ENCODE assay signal across 33 cellular contexts in genomic region chr6:143294265-143294664, GRCh38.
DNase-seq lines count a peak whose midpoint lies in the region; ATAC-seq, FAIRE-seq and TF ChIP-seq lines count a peak whose summit lies in the region.
"Had no signal": no experiment of that assay in that cellular context is flagged by ENCODE, and none has a peak within 500 bp of the region (broad histone marks: within the 10 kb centered on the region; RNA-seq: fewer than 3 reads in every experiment).

No MANE protein-coding gene starts in this region.

- TF ChIP-seq CTCF in HepG2 (CRISPR knock-in tag; IDR thresholded peaks at IDR 0.05) (no peak), right lobe of liver (IDR thresholded peaks at IDR 0.05) (no peak), K562 (IDR thresholded peaks at IDR 0.05 in 2 of 3, conservative IDR thresholded peaks at IDR 0.05 in 1 of 3; ENCODE audit: insufficient read depth in 2 of 3, low read depth in 1 of 3, low read length in 3 of 3) (no peak), H1 (IDR thresholded peaks at IDR 0.05; ENCODE audit: control extremely low read depth in 1 of 3, insufficient read depth in 1 of 3, low read depth in 1 of 3, low read length in 3 of 3) (no peak)

- H3K79me2 ChIP-seq in HepG2 (ENCODE audit: insufficient read depth, low read length) (no peaks in the 10 kb centered on the region), K562 (ENCODE audit: control insufficient read depth, insufficient read depth, low read length) (no peaks in the 10 kb centered on the region), H1 (ENCODE audit: control insufficient read depth in 1 of 2, insufficient read depth in 2 of 2, low read length in 2 of 2) (no peaks in the 10 kb centered on the region)

- BruUV-seq in HepG2 (replicated peaks; lab: Mats Ljungman, UMichigan) = no TSS peak
- BruUV-seq in K562 (replicated peaks; lab: Mats Ljungman, UMichigan) = no TSS peak

- no peak overlapping the region for H3K4ac ChIP-seq in H1 (replicated peaks; ENCODE audit: insufficient read length, low read depth, low read length)

- TF ChIP-seq EP300 in HepG2 (IDR thresholded peaks at IDR 0.05; ENCODE audit: low read depth in 2 of 2, low read length in 2 of 2) = no peak
- TF ChIP-seq EP300 in HepG2 (CRISPR knock-in tag; IDR thresholded peaks at IDR 0.05; ENCODE audit: borderline replicate concordance) = no peak
- no peak for TF ChIP-seq EP300 in K562 (IDR thresholded peaks at IDR 0.05; ENCODE audit: low read length)
- no peak for TF ChIP-seq EP300 in H1 (IDR thresholded peaks at IDR 0.05; ENCODE audit: borderline replicate concordance in 1 of 2, low read depth in 2 of 2, low read length in 2 of 2)

- DNase-seq in HepG2 (ENCODE audit: low spot score) = no peak
- no peak for DNase-seq in right lobe of liver
- DNase-seq in K562 (ENCODE audit: extremely low read depth in 1 of 4, low spot score in 3 of 4) = no peak
- no peak for DNase-seq in H1 (ENCODE audit: low read depth in 1 of 2, low spot score in 2 of 2)
- no peak for DNase-seq in Right ventricle myocardium inferior (ENCODE audit: missing footprints)
- DNase-seq in stimulated activated naive CD4-positive, alpha-beta T cell treated with Interleukin-2 at 50 U/mL for 16 hours (lab: John Stamatoyannopoulos, UW) = no peak
- DNase-seq: 8988T; ACHN; AML-193; BE2C; C1 segment of cervical spinal cord; Caco-2; Calu3; CD4-positive, alpha-beta memory T cell; CD4-positive, alpha-beta T cell; CD4-positive, CD25-positive, alpha-beta regulatory T cell; CD8-positive, alpha-beta memory T cell; CD8-positive, alpha-beta T cell; COR-L47; DMS 273 treated with DMSO at 0.1 percent for 48 hours; DMS153; DMS53; DMS79; DMS79 treated with DMSO at 0.1 percent for 48 hours; DND-41; EL had no signal

- in situ Hi-C loops in HepG2 (cut with HindIII; ENCODE audit: extremely low pct_ligation_motif_present, low pct_unique_long_range_greater_than_20kb) = no loop called here
- in situ Hi-C loops in K562 (cut with MboI) = loop anchor here (25.0 kb wide), 1 partner anchor 607 kb away; no protein-coding TSS in a partner anchor

- no peak overlapping the region for H3K56ac ChIP-seq in H1 (replicated peaks; ENCODE audit: insufficient read length, low read depth, low read length)

- H2BK15ac ChIP-seq in H1 (ENCODE audit: low read length) = no peak overlapping the region; the same call in 1 of the 2 replicates

- H3K18ac ChIP-seq in H1 (ENCODE audit: extremely low read depth, low read length) = no peak overlapping the region

- H3K4me3 ChIP-seq in HepG2 (replicated peaks in 1 of 3; ENCODE audit: insufficient read depth in 1 of 3, low read depth in 2 of 3, low read length in 3 of 3) (no peak overlapping the region), right lobe of liver (no peak overlapping the region), K562 (no peak overlapping the region), H1 (ENCODE audit: extremely low read depth in 1 of 4, insufficient read depth in 2 of 4, low read depth in 3 of 4, low read length in 4 of 4) (no peak overlapping the region)
- H3K4me3 ChIP-seq: A549; BLaER1; BLaER1 treated with 17β-estradiol and CSF1 and Interleukin-3, amounts not matched to agents 10 nM and 100 nM had no signal

- H4K91ac ChIP-seq in H1 (replicated peaks; ENCODE audit: insufficient read length, low read length) = peak overlapping the region; percentile 75

- TF ChIP-seq RAD21 in HepG2 (CRISPR knock-in tag; IDR thresholded peaks at IDR 0.05) (no peak), K562 (CRISPR knock-in tag; conservative IDR thresholded peaks at IDR 0.05 in 1 of 2, IDR thresholded peaks at IDR 0.05 in 1 of 2) (no peak), H1 (IDR thresholded peaks at IDR 0.05 in 1 of 2, conservative IDR thresholded peaks at IDR 0.05 in 1 of 2; ENCODE audit: low read depth in 2 of 2, low read length in 2 of 2) (no peak)

- POLR2A ChIA-PET in HepG2 (lab: Yijun Ruan, JAX) (no interaction called here), K562 (lab: Yijun Ruan, JAX) (interaction anchor here (0.9 kb wide), 1 partner anchor 9 kb away, joined by 3 read pairs; no protein-coding TSS in a partner anchor), H1 (lab: Charles Lee; ENCODE audit: partially characterized antibody) (no interaction called here)

- no peaks in the 10 kb centered on the region; the same call in 1 of the 2 replicates for H3K23me2 ChIP-seq in H1 (ENCODE audit: low read depth, low read length)

- CTCF ChIA-PET in HepG2 (lab: Yijun Ruan, JAX; ENCODE audit: low intra/inter-chr PET ratio, low total read pairs) (no interaction called here), K562 (lab: Yijun Ruan, JAX; ENCODE audit: low intra/inter-chr PET ratio) (no interaction called here), H1 (lab: Charles Lee; ENCODE audit: partially characterized antibody) (interaction anchor here (2.5 kb wide), 1 partner anchor 15 kb away, joined by 7 read pairs; no protein-coding TSS in a partner anchor)

- H3K9me3 ChIP-seq in HepG2 (ENCODE audit: low read length) = no peaks in the 10 kb centered on the region
- H3K9me3 ChIP-seq in right lobe of liver = no peaks in the 10 kb centered on the region
- H3K9me3 ChIP-seq in K562 (replicated peaks; ENCODE audit: control insufficient read depth, insufficient read depth, low read depth, low read length) = no peaks in the 10 kb centered on the region
- H3K9me3 ChIP-seq in H1 (ENCODE audit: insufficient read depth in 2 of 2, low read depth in 1 of 2, low read length in 1 of 2) = peaks cover 0 to 3% of the 10 kb centered on the region in 2 experiments; a peak in 1 of 4 replicates
- H3K9me3 ChIP-seq: A549; BE2C; BLaER1; BLaER1 treated with 17β-estradiol and CSF1 and Interleukin-3, amounts not matched to agents 10 nM and 100 nM; Caco-2 had no signal

- H2BK20ac ChIP-seq in H1 (ENCODE audit: low read length) = no peak overlapping the region

- 59% methylated on average over 1 of the region's 1 CpG for WGBS in HepG2 (ENCODE audit: low lambda C conversion rate)
- no CpG with 5 or more reads among the region's 1 CpG for WGBS in right lobe of liver (ENCODE audit: insufficient coverage, low coverage, low lambda C conversion rate, missing lambda C conversion rate)
- WGBS in K562 (ENCODE audit: insufficient coverage, low coverage, missing lambda C conversion rate) = 72% methylated on average over 1 of the region's 1 CpG
- WGBS in H1 (ENCODE audit: extremely low coverage in 1 of 2, insufficient coverage in 1 of 2, insufficient read length in 1 of 2, insufficient replicate concordance in 2 of 2, low coverage in 1 of 2, low lambda C conversion rate in 2 of 2, missing lambda C conversion rate in 1 of 2), 2 experiments = 44% methylated on average over 1 of the region's 1 CpG; no CpG with 5 or more reads in 1 of the 2 experiments

- no peak overlapping the region for H2BK120ac ChIP-seq in H1 (replicated peaks; ENCODE audit: low read depth, low read length)

- H2AFZ ChIP-seq in HepG2 (ENCODE audit: low read length) (no peak overlapping the region), K562 (ENCODE audit: low read depth, low read length) (no peak overlapping the region), H1 (ENCODE audit: low read length) (no peak overlapping the region)

- no peak for ATAC-seq in HepG2
- ATAC-seq in right lobe of liver = no peak
- ATAC-seq in K562 = no peak
- no peak for ATAC-seq in Right ventricle myocardium inferior
- ATAC-seq: A549; CD8-positive, alpha-beta T cell had no signal

- H3K9me1 ChIP-seq in K562 (ENCODE audit: control insufficient read depth, insufficient read depth, low read length) = no peaks in the 10 kb centered on the region

- H3K79me1 ChIP-seq in H1 (ENCODE audit: low read depth, low read length) = no peaks in the 10 kb centered on the region

- no peak overlapping the region for H4K5ac ChIP-seq in H1 (ENCODE audit: insufficient read length, low read depth, low read length)

- no peaks in the 10 kb centered on the region for H4K20me1 ChIP-seq in HepG2 (ENCODE audit: insufficient read depth, low read length)
- no peaks in the 10 kb centered on the region for H4K20me1 ChIP-seq in K562 (replicated peaks; ENCODE audit: control insufficient read depth, insufficient read depth, low read length)
- no peaks in the 10 kb centered on the region for H4K20me1 ChIP-seq in H1 (replicated peaks in 1 of 2; ENCODE audit: control insufficient read depth in 1 of 2, insufficient read depth in 2 of 2, low read length in 2 of 2)
- H4K20me1 ChIP-seq: BLaER1; BLaER1 treated with 17β-estradiol and CSF1 and Interleukin-3, amounts not matched to agents 10 nM and 100 nM had no signal

- H3K9ac ChIP-seq in HepG2 (ENCODE audit: insufficient read depth, low read depth, low read length) = no peak overlapping the region
- no peak overlapping the region for H3K9ac ChIP-seq in K562 (ENCODE audit: insufficient read depth in 1 of 2, low read depth in 2 of 2, low read length in 2 of 2)
- no peak overlapping the region for H3K9ac ChIP-seq in H1 (replicated peaks in 1 of 4; ENCODE audit: extremely low read depth in 1 of 4, low read depth in 3 of 4, low read length in 3 of 4)
- H3K9ac ChIP-seq: BLaER1; BLaER1 treated with 17β-estradiol and CSF1 and Interleukin-3, amounts not matched to agents 10 nM and 100 nM had no signal

- TF ChIP-seq POLR2A in HepG2 (IDR thresholded peaks at IDR 0.05; ENCODE audit: insufficient read depth in 1 of 2, low read depth in 2 of 2, low read length in 2 of 2) (no peak), right lobe of liver (IDR thresholded peaks at IDR 0.05) (no peak), K562 (conservative IDR thresholded peaks at IDR 0.05) (no peak), H1 (IDR thresholded peaks at IDR 0.05; ENCODE audit: control extremely low read depth in 1 of 2, low read depth in 2 of 2, low read length in 2 of 2) (no peak)

- no peak overlapping the region for H2BK12ac ChIP-seq in H1 (ENCODE audit: low read depth, low read length)

- H3K27me3 ChIP-seq in HepG2 (ENCODE audit: control insufficient read depth in 1 of 2, insufficient read depth in 2 of 2, low read length in 2 of 2) = no peaks in the 10 kb centered on the region
- no peaks in the 10 kb centered on the region for H3K27me3 ChIP-seq in right lobe of liver
- no peaks in the 10 kb centered on the region; a peak in 1 of 5 replicates for H3K27me3 ChIP-seq in K562 (ENCODE audit: control insufficient read depth in 2 of 2, insufficient read depth in 2 of 2, low read length in 2 of 2)
- no peaks in the 10 kb centered on the region for H3K27me3 ChIP-seq in H1 (replicated peaks in 1 of 4; ENCODE audit: control insufficient read depth in 3 of 4, extremely low read depth in 1 of 4, insufficient read depth in 3 of 4, low read length in 3 of 4)
- H3K27me3 ChIP-seq: BE2C; BLaER1; BLaER1 treated with 17β-estradiol and CSF1 and Interleukin-3, amounts not matched to agents 10 nM and 100 nM had no signal

- no peak overlapping the region for H3K27ac ChIP-seq in HepG2 (ENCODE audit: extremely low read length, insufficient read depth, low read length)
- H3K27ac ChIP-seq in right lobe of liver = no peak overlapping the region
- H3K27ac ChIP-seq in K562 (ENCODE audit: extremely low read depth, low read depth, low read length) = no peak overlapping the region
- no peak overlapping the region for H3K27ac ChIP-seq in H1 (ENCODE audit: low read depth, low read length)
- H3K27ac ChIP-seq: 22Rv1; A549; BLaER1; BLaER1 treated with 17β-estradiol and CSF1 and Interleukin-3, amounts not matched to agents 10 nM and 100 nM; C4-2B had no signal

- FAIRE-seq in HepG2 (lab: Jason Lieb, UNC) = no peak
- FAIRE-seq in K562 (lab: Jason Lieb, UNC) = no peak
- FAIRE-seq in H1 (lab: Jason Lieb, UNC) = no peak
- FAIRE-seq: A204.1, A549, D721Med had no signal

- intact Hi-C loops in HepG2 (cut with micrococcal nuclease; ENCODE audit: unreplicated experiment) = no loop called here
- intact Hi-C loops in right lobe of liver (cut with DNase I) = no loop called here
- intact Hi-C loops in K562 (cut with micrococcal nuclease) = no loop called here
- intact Hi-C loops in Right ventricle myocardium inferior (cut with DNase I) = no loop called here

- no peaks in the 10 kb centered on the region for H3K36me3 ChIP-seq in HepG2 (replicated peaks in 1 of 2; ENCODE audit: control insufficient read depth in 1 of 2, insufficient read depth in 2 of 2, low read length in 2 of 2)
- H3K36me3 ChIP-seq in right lobe of liver = no peaks in the 10 kb centered on the region
- peaks cover 15% of the 10 kb centered on the region; the same call in 1 of the 3 replicates for H3K36me3 ChIP-seq in K562 (ENCODE audit: control insufficient read depth, insufficient read depth, low read length)
- H3K36me3 ChIP-seq in H1 (ENCODE audit: control insufficient read depth in 2 of 4, insufficient read depth in 4 of 4, low read length in 3 of 4) = no peaks in the 10 kb centered on the region
- H3K36me3 ChIP-seq: BE2C; BLaER1; BLaER1 treated with 17β-estradiol and CSF1 and Interleukin-3, amounts not matched to agents 10 nM and 100 nM had no signal

- H3K4me1 ChIP-seq in HepG2 (ENCODE audit: insufficient read depth, low read length) = no peaks in the 10 kb centered on the region
- no peaks in the 10 kb centered on the region for H3K4me1 ChIP-seq in right lobe of liver
- H3K4me1 ChIP-seq in K562 (replicated peaks in 1 of 2; ENCODE audit: control insufficient read depth in 2 of 2, insufficient read depth in 2 of 2, low read length in 2 of 2) = no peaks in the 10 kb centered on the region
- H3K4me1 ChIP-seq in H1 (replicated peaks in 1 of 4; ENCODE audit: control insufficient read depth in 3 of 4, insufficient read depth in 4 of 4, low read length in 3 of 4) = peaks cover 0 to 5% (median 0%) of the 10 kb centered on the region in 4 experiments; a peak in 2 of 7 replicates
- H3K4me1 ChIP-seq: A549; BE2C; BLaER1; BLaER1 treated with 17β-estradiol and CSF1 and Interleukin-3, amounts not matched to agents 10 nM and 100 nM; Caco-2 had no signal

- H2AK5ac ChIP-seq in H1 (ENCODE audit: low read depth, low read length) = peak overlapping the region; percentile 25; the same call in 1 of the 2 replicates

- H4K8ac ChIP-seq in H1 (ENCODE audit: extremely low read depth, insufficient read depth, low read length) = no peak overlapping the region

- no peak overlapping the region for H3K4me2 ChIP-seq in HepG2 (ENCODE audit: low read depth, low read length)
- no peak overlapping the region for H3K4me2 ChIP-seq in K562 (ENCODE audit: insufficient read depth, low read length)
- no peak overlapping the region for H3K4me2 ChIP-seq in H1 (ENCODE audit: insufficient read depth in 1 of 2, low read depth in 2 of 2, low read length in 2 of 2)
- H3K4me2 ChIP-seq: A549; BLaER1; BLaER1 treated with 17β-estradiol and CSF1 and Interleukin-3, amounts not matched to agents 10 nM and 100 nM had no signal

- H2BK5ac ChIP-seq in H1 (ENCODE audit: low read depth, low read length) = no peak overlapping the region

- no peak overlapping the region for H3K14ac ChIP-seq in H1 (ENCODE audit: insufficient read length)

- no peak overlapping the region for H3K23ac ChIP-seq in H1 (ENCODE audit: insufficient read length)
